Comparison of ENCODE assay signal across 11 cellular contexts in the genomic region with DNA sequence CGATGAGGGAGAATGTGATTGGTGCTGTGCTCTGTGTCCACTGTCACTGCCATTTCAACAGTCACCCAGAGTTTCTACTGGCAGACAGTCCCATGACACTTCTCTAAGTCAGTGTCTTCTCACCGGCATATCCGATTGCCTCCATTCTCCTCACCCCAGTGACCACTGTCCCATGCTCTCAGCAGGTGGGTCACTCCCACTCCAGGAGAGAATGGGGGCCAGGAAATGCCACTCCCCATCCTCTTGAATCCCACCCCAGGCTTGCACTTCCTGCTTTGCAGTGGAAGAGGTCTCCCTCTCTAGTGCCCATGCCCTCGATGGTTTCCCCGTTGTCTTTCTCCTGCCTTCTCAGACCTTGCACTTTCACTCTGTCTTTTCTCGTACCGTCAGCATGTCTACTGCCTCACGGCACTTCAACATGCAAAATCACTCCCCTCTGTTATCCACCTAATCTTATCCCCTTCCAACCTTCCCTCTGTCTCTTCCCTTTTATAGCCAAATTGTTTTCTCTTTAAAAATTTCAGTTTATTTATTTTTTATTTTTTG. TPM values are rescaled to one million over a fixed set of nuclear protein-coding genes. Genes with fewer than 3 reads are reported as not detected.
DNase-seq lines count a peak whose midpoint lies in the region; ATAC-seq and TF ChIP-seq lines count a peak whose summit lies in the region.
"Had no signal": no experiment of that assay in that cellular context is flagged by ENCODE, and none has a peak within 500 bp of the region (broad histone marks: within the 10 kb centered on the region; RNA-seq: fewer than 3 reads in every experiment).

No MANE protein-coding gene starts in this region.

- WGBS in endodermal cell (ENCODE audit: insufficient coverage in 1 of 2, insufficient read length in 1 of 2), 2 experiments: 64 to 75% methylated on average over 5 to 8 of the region's 8 CpGs

- no peaks in the 10 kb centered on the region for H3K9me3 ChIP-seq in endodermal cell (ENCODE audit: control insufficient read depth, low read length)
- no peaks in the 10 kb centered on the region for H3K9me3 ChIP-seq in skeletal muscle tissue (ENCODE audit: control insufficient read depth in 3 of 3, low read length in 3 of 3)

- H3K9ac ChIP-seq in endodermal cell (ENCODE audit: extremely low read depth, low read length, poor library complexity, severe bottlenecking): no peak overlapping the region
- H3K9ac ChIP-seq in skeletal muscle tissue (ENCODE audit: low read depth in 1 of 3, low read length in 3 of 3): no peak overlapping the region

- H3K9me3 Mint-ChIP-seq in endodermal cell (no peaks in the 10 kb centered on the region), glutamatergic neuron (ENCODE audit: unreplicated experiment) (peaks cover 4% of the 10 kb centered on the region)

- H3K27ac ChIP-seq in endodermal cell (ENCODE audit: low read depth, low read length) (no peak overlapping the region), skeletal muscle tissue (ENCODE audit: low read depth, low read length) (peak overlapping the region; percentile 30)

- no peak overlapping the region for H3K4me3 Mint-ChIP-seq in endodermal cell
- no peak overlapping the region for H3K4me3 Mint-ChIP-seq in glutamatergic neuron (ENCODE audit: unreplicated experiment)

- H3K27me3 ChIP-seq in endodermal cell (ENCODE audit: control insufficient read depth, insufficient read depth, low read length, poor library complexity, severe bottlenecking) (no peaks in the 10 kb centered on the region), skeletal muscle tissue (ENCODE audit: control insufficient read depth in 3 of 3, insufficient read depth in 3 of 3, low read length in 3 of 3) (no peaks in the 10 kb centered on the region)

- H3K36me3 ChIP-seq in endodermal cell (ENCODE audit: control insufficient read depth, insufficient read depth, low read length) (peaks cover 10% of the 10 kb centered on the region), skeletal muscle tissue (ENCODE audit: control insufficient read depth in 3 of 3, insufficient read depth in 3 of 3, low read length in 3 of 3) (peaks cover 7 to 10% (median 7%) of the 10 kb centered on the region in 3 donors)

- H3K36me3 Mint-ChIP-seq in endodermal cell (ENCODE audit: low read depth) (peaks cover 24% of the 10 kb centered on the region), glutamatergic neuron (ENCODE audit: unreplicated experiment) (no peaks in the 10 kb centered on the region)

- H3K27ac Mint-ChIP-seq in endodermal cell (peak overlapping the region; percentile 15), glutamatergic neuron (ENCODE audit: unreplicated experiment) (no peak overlapping the region)

- no peaks in the 10 kb centered on the region for H3K27me3 Mint-ChIP-seq in endodermal cell (ENCODE audit: insufficient read depth)
- peaks cover 1% of the 10 kb centered on the region for H3K27me3 Mint-ChIP-seq in glutamatergic neuron (ENCODE audit: unreplicated experiment)

- no peak for ATAC-seq in HG03095 (IDR thresholded peaks at IDR 0.05; ENCODE audit: unreplicated experiment)

- DNase-seq in activated CD8-positive, alpha-beta memory T cell treated with anti-CD3 and anti-CD28 coated beads for 24 hours: peak; percentile 59
- no peak for DNase-seq in activated CD8-positive, alpha-beta memory T cell treated with anti-CD3 and anti-CD28 coated beads, Interleukin-2, amount 50 U/mL, for 4 hours
- peak; percentile 40 for DNase-seq in NCI-H69 (lab: John Stamatoyannopoulos, UW)
- DNase-seq in endodermal cell: peak; percentile 66
- DNase-seq in glutamatergic neuron: no peak
- DNase-seq in NCI-H2171 treated with DMSO at 0.1 percent for 48 hours (lab: John Stamatoyannopoulos, UW): no peak
- DNase-seq: amygdala; NCI-H1930; stimulated activated CD4-positive, alpha-beta T cell treated with anti-CD3 and anti-CD28 coated beads, Interleukin-15, amount 100 ng/mL, for 24 hours had no signal

- no peaks in the 10 kb centered on the region for H3K4me1 ChIP-seq in endodermal cell (ENCODE audit: control insufficient read depth, insufficient read depth, low read length)
- peaks cover 9 to 16% (median 15%) of the 10 kb centered on the region in 3 donors for H3K4me1 ChIP-seq in skeletal muscle tissue (ENCODE audit: control insufficient read depth in 3 of 3, insufficient read depth in 3 of 3, low read length in 3 of 3)

- TF ChIP-seq CTCF in endodermal cell (conservative IDR thresholded peaks at IDR 0.05) (no peak), glutamatergic neuron (IDR thresholded peaks at IDR 0.05; ENCODE audit: partially characterized antibody, unreplicated experiment) (no peak)

- H3K4me3 ChIP-seq in endodermal cell (ENCODE audit: low read length) (no peak overlapping the region), skeletal muscle tissue (ENCODE audit: low read length in 3 of 3) (no peak overlapping the region)

- H3K4me1 Mint-ChIP-seq in endodermal cell: peaks cover 5% of the 10 kb centered on the region
- H3K4me1 Mint-ChIP-seq in glutamatergic neuron (ENCODE audit: low read depth, unreplicated experiment): peaks cover 2% of the 10 kb centered on the region

RNA-seq across cellular contexts. Expression of gene EP400, which starts 2.2 kb away (rescaled TPM):
- 10 to 100 TPM; 64.7 to 78.3 TPM for total RNA-seq in endodermal cell
- polyA plus RNA-seq in endodermal cell (2013, experiment 1 of 2): 42.4 TPM
- 40.7 TPM for polyA plus RNA-seq in endodermal cell (2013, experiment 2 of 2)
- 11.0 TPM for total RNA-seq in skeletal muscle tissue
- 85.8 TPM for total RNA-seq in glutamatergic neuron (ENCODE audit: unreplicated experiment)

RNA-seq across cellular contexts. Expression of gene PUS1, which starts 18.5 kb away (rescaled TPM):
- total RNA-seq in endodermal cell (10 to 100 TPM; 37.3 to 56.7 TPM), skeletal muscle tissue (4.7 TPM), glutamatergic neuron (ENCODE audit: unreplicated experiment) (28.1 TPM)
- 20.6 TPM for polyA plus RNA-seq in endodermal cell (2013, experiment 1 of 2)
- 15.2 TPM for polyA plus RNA-seq in endodermal cell (2013, experiment 2 of 2)

RNA-seq across cellular contexts. Expression of gene ULK1, which starts 53.1 kb away (rescaled TPM):
- total RNA-seq in endodermal cell: 100 to 1,000 TPM in 1 of 2 donors, 10 to 100 TPM in 1; 68.0 to 104 TPM
- 50.3 TPM for polyA plus RNA-seq in endodermal cell (2013, experiment 1 of 2)
- 43.7 TPM for polyA plus RNA-seq in endodermal cell (2013, experiment 2 of 2)
- total RNA-seq in skeletal muscle tissue: 5.7 TPM
- 168 TPM for total RNA-seq in glutamatergic neuron (ENCODE audit: unreplicated experiment)

Comparison
In these comparisons a context has a peak if more than half of its experiments do, and no peak if none do; other contexts are left out.
1. DNase-seq: peak in activated CD8-positive, alpha-beta memory T cell treated with anti-CD3 and anti-CD28 coated beads for 24 hours (single experiment), NCI-H69 (single experiment) and endodermal cell (single experiment); none in activated CD8-positive, alpha-beta memory T cell treated with anti-CD3 and anti-CD28 coated beads, Interleukin-2, amount 50 U/mL, for 4 hours (single experiment), glutamatergic neuron (single experiment) and NCI-H2171 treated with DMSO at 0.1 percent for 48 hours (single experiment).
2. RNA of gene ULK1, which starts 53.1 kb away (total RNA-seq): 168 TPM in glutamatergic neuron (single experiment) and 68.0 to 104 TPM in endodermal cell; 5.7 TPM in skeletal muscle tissue (single experiment); every median in the first group is over 10 times any median in the second.